ENCODE assay signal across 18 cellular contexts in genomic region chr19:3004522-3004921, GRCh38. TPM values are rescaled to one million over a fixed set of nuclear protein-coding genes. Genes with fewer than 3 reads are reported as not detected.
DNase-seq lines count a peak whose midpoint lies in the region; ATAC-seq and TF ChIP-seq lines count a peak whose summit lies in the region.
"Had no signal": no experiment of that assay in that cellular context is flagged by ENCODE, and none has a peak within 500 bp of the region (broad histone marks: within the 10 kb centered on the region; RNA-seq: fewer than 3 reads in every experiment).

No MANE protein-coding gene starts in this region.

- H3K27ac ChIP-seq in SK-N-SH (ENCODE audit: low read depth in 2 of 2, low read length in 1 of 2) = no peak overlapping the region
- H3K27ac ChIP-seq: 22Rv1; A549; BLaER1 treated with 17β-estradiol and CSF1 and Interleukin-3, amounts not matched to agents 10 nM and 100 nM; C4-2B had no signal

- H3K4me1 Mint-ChIP-seq in stimulated activated naive B cell treated with anti-CD40 and anti-IgM and Interleukin-4, amounts not matched to agents 10 μg/mL and 1 μg/mL and 100 μg/mL, for 72 hours = no peaks in the 10 kb centered on the region
- H3K4me1 Mint-ChIP-seq: B cell had no signal

- no peaks in the 10 kb centered on the region for H3K9me3 ChIP-seq in SK-N-SH
- no peaks in the 10 kb centered on the region for H3K9me3 ChIP-seq in NT2/D1 (ENCODE audit: insufficient read depth, low read length)
- H3K9me3 ChIP-seq: A549, Caco-2 had no signal

- H3K27me3 ChIP-seq in SK-N-SH (ENCODE audit: insufficient read depth) (peaks cover 14% of the 10 kb centered on the region; the same call in 1 of the 2 replicates), NT2/D1 (ENCODE audit: insufficient read depth, insufficient read length) (peaks cover 19% of the 10 kb centered on the region)
- H3K27me3 ChIP-seq: BLaER1 treated with 17β-estradiol and CSF1 and Interleukin-3, amounts not matched to agents 10 nM and 100 nM had no signal

- peaks cover 0 to 1% of the 10 kb centered on the region in 2 donors for H3K9me3 Mint-ChIP-seq in stimulated activated naive B cell treated with anti-CD40 and anti-IgM and Interleukin-4, amounts not matched to agents 10 μg/mL and 1 μg/mL and 100 μg/mL, for 72 hours
- H3K9me3 Mint-ChIP-seq: CD4-positive, alpha-beta T cell; CD8-positive, alpha-beta T cell had no signal

- H3K9ac ChIP-seq in SK-N-SH (no peak overlapping the region), NT2/D1 (ENCODE audit: insufficient read length, low read depth) (peak overlapping the region; percentile 56)
- H3K9ac ChIP-seq: BLaER1 treated with 17β-estradiol and CSF1 and Interleukin-3, amounts not matched to agents 10 nM and 100 nM had no signal

- no peaks in the 10 kb centered on the region for H3K27me3 Mint-ChIP-seq in stimulated activated naive B cell treated with anti-CD40 and anti-IgM and Interleukin-4, amounts not matched to agents 10 μg/mL and 1 μg/mL and 100 μg/mL, for 72 hours
- H3K27me3 Mint-ChIP-seq: B cell; CD4-positive, alpha-beta T cell had no signal

- DNase-seq in SK-N-SH (no peak), NT2/D1 (ENCODE audit: low read depth, low spot score) (no peak)
- DNase-seq in stimulated activated naive B cell treated with anti-CD40 and anti-IgM and Interleukin-4, amounts not matched to agents 10 μg/mL and 1 μg/mL and 100 μg/mL, for 72 hours = no peak
- DNase-seq: AML-193; Caco-2; Calu3; CD4-positive, alpha-beta T cell; CD8-positive, alpha-beta T cell; DMS79 treated with DMSO at 0.1 percent for 48 hours; GF-D8 had no signal

- H3K27ac Mint-ChIP-seq in stimulated activated naive B cell treated with anti-CD40 and anti-IgM and Interleukin-4, amounts not matched to agents 10 μg/mL and 1 μg/mL and 100 μg/mL, for 72 hours = peak overlapping the region; percentile 1
- H3K27ac Mint-ChIP-seq: B cell; CD4-positive, alpha-beta T cell; CD8-positive, alpha-beta T cell had no signal

- POLR2A ChIA-PET in SK-N-SH (lab: Yijun Ruan, JAX) = interaction anchor here (0.6 to 2.7 kb wide), 3 partner anchors 14 to 246 kb away, joined by 3 to 11 read pairs (median 3); no protein-coding TSS in a partner anchor

- ATAC-seq in SK-N-SH treated with all-trans-retinoic acid at 6 μM for 48 hours (no peak), GM21515 (IDR thresholded peaks at IDR 0.05; ENCODE audit: unreplicated experiment) (no peak), HG03196 (IDR thresholded peaks at IDR 0.05; ENCODE audit: unreplicated experiment) (no peak)
- no peak for ATAC-seq in stimulated activated naive B cell treated with anti-CD40 and anti-IgM and Interleukin-4, amounts not matched to agents 10 μg/mL and 1 μg/mL and 100 μg/mL, for 72 hours (replicated peaks)
- ATAC-seq: CD8-positive, alpha-beta T cell had no signal

- no peak overlapping the region for H3K4me2 ChIP-seq in SK-N-SH
- H3K4me2 ChIP-seq: A549; BLaER1 treated with 17β-estradiol and CSF1 and Interleukin-3, amounts not matched to agents 10 nM and 100 nM had no signal

- no peak for TF ChIP-seq EP300 in SK-N-SH (IDR thresholded peaks at IDR 0.05; ENCODE audit: borderline replicate concordance in 1 of 2, low read depth in 1 of 2, low read length in 1 of 2)

- no peaks in the 10 kb centered on the region for H3K79me2 ChIP-seq in SK-N-SH (ENCODE audit: insufficient read depth)

- CTCF ChIA-PET in SK-N-SH (lab: Yijun Ruan, JAX) = interaction anchor here (1.0 to 1.9 kb wide), 7 partner anchors 9 to 100 kb away, joined by 3 to 6 read pairs (median 3); no protein-coding TSS in a partner anchor

- H3K4me3 Mint-ChIP-seq in stimulated activated naive B cell treated with anti-CD40 and anti-IgM and Interleukin-4, amounts not matched to agents 10 μg/mL and 1 μg/mL and 100 μg/mL, for 72 hours = no peak overlapping the region
- H3K4me3 Mint-ChIP-seq: B cell; CD4-positive, alpha-beta T cell; CD8-positive, alpha-beta T cell had no signal

- TF ChIP-seq CTCF in SK-N-SH (IDR thresholded peaks at IDR 0.05) = no peak

- H4K20me1 ChIP-seq in SK-N-SH (ENCODE audit: insufficient read depth) = no peaks in the 10 kb centered on the region
- H4K20me1 ChIP-seq: BLaER1 treated with 17β-estradiol and CSF1 and Interleukin-3, amounts not matched to agents 10 nM and 100 nM had no signal

- no peak overlapping the region for H2AFZ ChIP-seq in SK-N-SH (ENCODE audit: low read depth)

- H3K4me3 ChIP-seq in SK-N-SH (ENCODE audit: low read depth in 2 of 2, low read length in 1 of 2) (no peak overlapping the region), NT2/D1 (ENCODE audit: insufficient read length, low read depth) (no peak overlapping the region)
- H3K4me3 ChIP-seq: A549; BLaER1 treated with 17β-estradiol and CSF1 and Interleukin-3, amounts not matched to agents 10 nM and 100 nM had no signal

- no peaks in the 10 kb centered on the region for H3K36me3 ChIP-seq in SK-N-SH (replicated peaks in 1 of 2; ENCODE audit: control insufficient read depth in 1 of 2, insufficient read depth in 2 of 2, low read length in 1 of 2)
- H3K36me3 ChIP-seq in NT2/D1 (ENCODE audit: insufficient read depth, insufficient read length, low read length) = no peaks in the 10 kb centered on the region
- H3K36me3 ChIP-seq: BLaER1 treated with 17β-estradiol and CSF1 and Interleukin-3, amounts not matched to agents 10 nM and 100 nM had no signal

- H3K4me1 ChIP-seq in SK-N-SH (ENCODE audit: control insufficient read depth in 1 of 2, insufficient read depth in 2 of 2, low read depth in 1 of 2, low read length in 1 of 2) (peaks cover 0 to 9% of the 10 kb centered on the region in 2 experiments; a peak in 1 of 4 replicates), NT2/D1 (ENCODE audit: insufficient read depth, insufficient read length) (peaks cover 9% of the 10 kb centered on the region)
- H3K4me1 ChIP-seq: A549, Caco-2 had no signal

- no peak for TF ChIP-seq RAD21 in SK-N-SH (IDR thresholded peaks at IDR 0.05; ENCODE audit: low read length)

- H3F3A ChIP-seq in SK-N-SH (replicated peaks; ENCODE audit: insufficient read depth) = no peaks in the 10 kb centered on the region

- 86% methylated on average over 3 of the region's 4 CpGs for WGBS in SK-N-SH (ENCODE audit: low lambda C conversion rate)

- no peaks in the 10 kb centered on the region for H3K36me3 Mint-ChIP-seq in stimulated activated naive B cell treated with anti-CD40 and anti-IgM and Interleukin-4, amounts not matched to agents 10 μg/mL and 1 μg/mL and 100 μg/mL, for 72 hours

- H3K9me2 ChIP-seq in SK-N-SH = no peaks in the 10 kb centered on the region

TF ChIP-seq in SK-N-SH treated with all-trans-retinoic acid at 6 μM for 48 hours, 23 proteins besides CTCF, POLR2A, EP300 and RAD21:
- no peak for TF ChIP-seq TOX (CRISPR knock-in tag; IDR thresholded peaks at IDR 0.05; ENCODE audit: borderline replicate concordance)
- peak; percentile 96 for TF ChIP-seq ZFP3 (CRISPR knock-in tag; IDR thresholded peaks at IDR 0.05)

TF ChIP-seq in SK-N-SH, 30 proteins besides CTCF, POLR2A, EP300 and RAD21 (continues in another document):
- no peak for TF ChIP-seq ZBTB33 (IDR thresholded peaks at IDR 0.05; ENCODE audit: borderline replicate concordance, low read depth)
- TF ChIP-seq POLR2AphosphoS5 (IDR thresholded peaks at IDR 0.05; ENCODE audit: low read depth, low read length) = no peak
- TF ChIP-seq RFX5 (IDR thresholded peaks at IDR 0.05; ENCODE audit: low read length) = no peak
- TF ChIP-seq FOXM1 (IDR thresholded peaks at IDR 0.05; ENCODE audit: low read depth) = no peak
- TF ChIP-seq SMC3 (IDR thresholded peaks at IDR 0.05; ENCODE audit: low read depth, low read length) = no peak
- TF ChIP-seq TEAD4 (IDR thresholded peaks at IDR 0.05; ENCODE audit: borderline replicate concordance, insufficient read depth) = no peak
- no peak for TF ChIP-seq MXI1 (IDR thresholded peaks at IDR 0.05; ENCODE audit: low read depth, low read length)
- no peak for TF ChIP-seq MAX (IDR thresholded peaks at IDR 0.05; ENCODE audit: low read depth)
- no peak for TF ChIP-seq TAF1 (IDR thresholded peaks at IDR 0.05; ENCODE audit: borderline replicate concordance, low read depth, low read length)
- no peak for TF ChIP-seq GABPA (IDR thresholded peaks at IDR 0.05; ENCODE audit: low read depth)
- no peak for TF ChIP-seq GATA2 (CRISPR knock-in tag; IDR thresholded peaks at IDR 0.05)
- no peak for TF ChIP-seq FOXJ3 (CRISPR knock-in tag; IDR thresholded peaks at IDR 0.05)
- TF ChIP-seq JUND (IDR thresholded peaks at IDR 0.05) = no peak
- no peak for TF ChIP-seq ELF1 (IDR thresholded peaks at IDR 0.05)
- no peak for TF ChIP-seq YY1 (IDR thresholded peaks at IDR 0.05; ENCODE audit: low read depth)

RNA-seq across cellular contexts. Expression of gene TLE2, which starts 24.6 kb away (rescaled TPM):
- polyA plus RNA-seq in SK-N-SH (2012; rRNA removed) = 1.7 and 2.3 TPM in 2 replicates
- polyA plus RNA-seq in SK-N-SH (2012; cell fraction: cytosol; rRNA removed) = 0.97 and 1.9 TPM in 2 replicates
- polyA plus RNA-seq in SK-N-SH (2012; cell fraction: nucleus; rRNA removed) = 10.0 and 17.5 TPM in 2 replicates

RNA-seq across cellular contexts. Expression of gene TLE6, which starts 27.2 kb away (rescaled TPM):
- polyA plus RNA-seq in SK-N-SH (2012; rRNA removed) = 2.6 and 3.3 TPM in 2 replicates
- 0.95 and 1.2 TPM in 2 replicates for polyA plus RNA-seq in SK-N-SH (2012; cell fraction: cytosol; rRNA removed)
- polyA plus RNA-seq in SK-N-SH (2012; cell fraction: nucleus; rRNA removed) = 9.8 and 10.4 TPM in 2 replicates

RNA-seq across cellular contexts. Expression of gene TLE5, which starts 57.8 kb away (rescaled TPM):
- 479 and 519 TPM in 2 replicates for polyA plus RNA-seq in SK-N-SH (2012; rRNA removed)
- polyA plus RNA-seq in SK-N-SH (2012; cell fraction: cytosol; rRNA removed) = 268 and 361 TPM in 2 replicates
- 542 and 572 TPM in 2 replicates for polyA plus RNA-seq in SK-N-SH (2012; cell fraction: nucleus; rRNA removed)

RNA-seq across cellular contexts. Expression of gene ZNF77, which starts 59.8 kb away (rescaled TPM):
- 4.4 and 6.6 TPM in 2 replicates for polyA plus RNA-seq in SK-N-SH (2012; rRNA removed)
- 4.8 and 5.0 TPM in 2 replicates for polyA plus RNA-seq in SK-N-SH (2012; cell fraction: cytosol; rRNA removed)
- 8.4 and 10.1 TPM in 2 replicates for polyA plus RNA-seq in SK-N-SH (2012; cell fraction: nucleus; rRNA removed)
